ENCODE assay signal across 25 cellular contexts in the genomic region with DNA sequence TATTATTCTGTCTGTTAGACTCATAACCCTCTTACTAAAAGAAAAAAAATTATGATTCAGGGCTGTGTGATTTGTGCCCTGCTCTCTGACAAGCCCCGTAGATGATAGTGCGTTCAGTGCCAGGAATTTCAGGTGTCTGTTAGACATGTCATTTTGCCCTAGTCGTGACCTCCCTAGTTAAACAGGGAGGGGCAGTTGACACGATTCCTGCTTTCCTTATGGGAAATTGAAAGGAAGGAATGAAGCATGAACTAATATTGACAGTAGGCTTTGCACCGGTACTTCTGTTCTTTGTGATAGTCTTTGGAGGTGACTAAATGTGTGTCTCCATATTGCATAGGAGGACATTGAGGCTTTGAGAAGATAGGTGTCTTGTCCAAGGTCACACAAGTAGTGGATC. TPM values are rescaled to one million over a fixed set of nuclear protein-coding genes. Genes with fewer than 3 reads are reported as not detected.
DNase-seq lines count a peak whose midpoint lies in the region; ATAC-seq and TF ChIP-seq lines count a peak whose summit lies in the region.
"Had no signal": no experiment of that assay in that cellular context is flagged by ENCODE, and none has a peak within 500 bp of the region (broad histone marks: within the 10 kb centered on the region; RNA-seq: fewer than 3 reads in every experiment).

No MANE protein-coding gene starts in this region.

- DNase-seq in MM.1S (no peak), colonic mucosa (peak; percentile 61), right lobe of liver (peak in 2 of 3 donors; percentile 35 to 65), transverse colon (peak; percentile 41), inferior parietal cortex (ENCODE audit: extremely low spot score) (no peak), H7 (no peak), NCI-H1092 (lab: John Stamatoyannopoulos, UW) (no peak)
- DNase-seq: activated CD4-positive, CD25-positive, alpha-beta regulatory T cell; activated naive CD8-positive, alpha-beta T cell treated with anti-CD3 and anti-CD28 coated beads, Interleukin-2, amount 50 U/mL, for 24 hours; activated T-cell treated with anti-CD3 and anti-CD28 coated beads, Interleukin-2, amount 50 U/mL, for 48 hours; BE2C; caudate nucleus; CD8-positive, alpha-beta memory T cell; cortex of kidney; DMS153; foreskin keratinocyte; heart left ventricle; NCI-H1436 treated with DMSO at 0.1 percent for 48 hours; NCI-H446 treated with DMSO at 0.1 percent for 48 hours; OCI-M1; ovary; stimulated activated naive CD4-positive, alpha-beta T cell treated with Interleukin-2 at 50 U/mL for 16 hours; uterus had no signal

- H3K9me3 ChIP-seq in MM.1S (replicated peaks; ENCODE audit: insufficient read depth, low read length), result no peaks in the 10 kb centered on the region
- H3K9me3 ChIP-seq in colonic mucosa, result no peaks in the 10 kb centered on the region
- no peaks in the 10 kb centered on the region for H3K9me3 ChIP-seq in right lobe of liver
- no peaks in the 10 kb centered on the region for H3K9me3 ChIP-seq in transverse colon
- H3K9me3 ChIP-seq: BE2C, esophagus muscularis mucosa, heart left ventricle, ovary, uterus had no signal

- peaks cover 35% of the 10 kb centered on the region for H3K4me1 ChIP-seq in MM.1S (ENCODE audit: low read length)
- peaks cover 4% of the 10 kb centered on the region for H3K4me1 ChIP-seq in colonic mucosa
- H3K4me1 ChIP-seq in right lobe of liver, result peaks cover 0 to 34% (median 10%) of the 10 kb centered on the region in 4 donors
- peaks cover 0 to 5% (median 0%) of the 10 kb centered on the region in 4 donors for H3K4me1 ChIP-seq in transverse colon
- H3K4me1 ChIP-seq: BE2C had no signal

- H3K9ac ChIP-seq in MM.1S (ENCODE audit: low read length), result no peak overlapping the region
- H3K9ac ChIP-seq in colonic mucosa (ENCODE audit: low read depth in 2 of 2, low read length in 2 of 2), result no peak overlapping the region

- peaks cover 74% of the 10 kb centered on the region for H3K79me2 ChIP-seq in MM.1S (ENCODE audit: low read length)

- ATAC-seq in right lobe of liver, result peak; percentile 79 to 86 (median 86)
- ATAC-seq: activated naive CD8-positive, alpha-beta T cell treated with anti-CD3 and anti-CD28 coated beads, Interleukin-2, amount 50 U/mL, for 24 hours; foreskin keratinocyte had no signal

- no peak for TF ChIP-seq EP300 in transverse colon (IDR thresholded peaks at IDR 0.05; ENCODE audit: low read depth)

- peaks cover 11% of the 10 kb centered on the region for H3K36me3 ChIP-seq in MM.1S (replicated peaks; ENCODE audit: insufficient read depth, low read length)
- no peaks in the 10 kb centered on the region for H3K36me3 ChIP-seq in colonic mucosa
- H3K36me3 ChIP-seq in right lobe of liver, result peaks cover 0 to 17% (median 2%) of the 10 kb centered on the region in 4 donors
- H3K36me3 ChIP-seq in transverse colon, result peaks cover 0 to 49% (median 21%) of the 10 kb centered on the region in 4 donors
- H3K36me3 ChIP-seq in H7 (replicated peaks; ENCODE audit: control insufficient read depth, insufficient read depth, low read length), result peaks cover 28% of the 10 kb centered on the region
- H3K36me3 ChIP-seq: ovary, uterus had no signal

- no peak overlapping the region for H2AFZ ChIP-seq in MM.1S (ENCODE audit: low read length)

- H3K9me2 ChIP-seq in MM.1S (replicated peaks; ENCODE audit: insufficient read depth, low read length), result no peaks in the 10 kb centered on the region

- intact Hi-C loops in colonic mucosa (cut with DNase I) (loop anchor here (5.0 kb wide), 1 partner anchor 107 kb away; a partner anchor contains a TSS), right lobe of liver (cut with DNase I) (loop anchor here (5.0 to 10.0 kb wide), 2 partner anchors 105 to 107 kb away; a partner anchor contains a TSS), transverse colon (cut with DNase I; ENCODE audit: low total_unique reads) (loop anchor here (2.0 to 5.0 kb wide), 2 partner anchors 107 to 157 kb away; a partner anchor contains a TSS)

- H3F3A ChIP-seq in MM.1S (ENCODE audit: insufficient read depth, low read length), result peaks cover 5% of the 10 kb centered on the region

- TF ChIP-seq POLR2A in right lobe of liver (IDR thresholded peaks at IDR 0.05) (no peak), transverse colon (IDR thresholded peaks at IDR 0.05) (no peak)

- 31% methylated on average over 5 of the region's 5 CpGs for WGBS in right lobe of liver (ENCODE audit: insufficient coverage, low coverage, low lambda C conversion rate, missing lambda C conversion rate)
- 33 to 51% methylated on average over 4 to 5 of the region's 5 CpGs for WGBS in transverse colon (ENCODE audit: low coverage in 1 of 2), 2 donors

- H3K27ac ChIP-seq in MM.1S (ENCODE audit: low read length), result peak overlapping the region; percentile 70; the same call in 1 of the 2 replicates
- no peak overlapping the region for H3K27ac ChIP-seq in colonic mucosa
- H3K27ac ChIP-seq in right lobe of liver, result peak overlapping the region in 2 of 3 donors; percentile 48 to 61
- H3K27ac ChIP-seq in transverse colon, result no peak overlapping the region
- H3K27ac ChIP-seq: esophagus muscularis mucosa, foreskin keratinocyte, ovary, SK-N-MC, uterus had no signal

- H4K20me1 ChIP-seq in MM.1S (ENCODE audit: insufficient read depth, low read length), result no peaks in the 10 kb centered on the region

- in situ Hi-C loops in transverse colon (cut with MboI; ENCODE audit: low pct_ligation_motif_present in 1 of 4, low pct_unique_long_range_greater_than_20kb in 1 of 4, low sequenced_read_pairs in 3 of 4), result loop anchor here (5.0 to 25.0 kb wide), 6 partner anchors 102 to 352 kb away; a partner anchor contains a TSS

- no peak overlapping the region for H3K4me2 ChIP-seq in MM.1S (ENCODE audit: low read depth, low read length)

- no peak for TF ChIP-seq CTCF in MM.1S (IDR thresholded peaks at IDR 0.05; ENCODE audit: low read length)
- TF ChIP-seq CTCF in colonic mucosa (IDR thresholded peaks at IDR 0.05), result no peak
- no peak for TF ChIP-seq CTCF in right lobe of liver (IDR thresholded peaks at IDR 0.05)
- TF ChIP-seq CTCF in transverse colon (IDR thresholded peaks at IDR 0.05), result no peak

- no peaks in the 10 kb centered on the region for H3K27me3 ChIP-seq in MM.1S (replicated peaks; ENCODE audit: insufficient read depth, low read length)
- no peaks in the 10 kb centered on the region for H3K27me3 ChIP-seq in colonic mucosa
- no peaks in the 10 kb centered on the region for H3K27me3 ChIP-seq in right lobe of liver
- H3K27me3 ChIP-seq in transverse colon, result no peaks in the 10 kb centered on the region
- H3K27me3 ChIP-seq in H7 (ENCODE audit: control insufficient read depth, insufficient read depth, low read length), result no peaks in the 10 kb centered on the region
- H3K27me3 ChIP-seq: BE2C, esophagus muscularis mucosa, foreskin keratinocyte, heart left ventricle, ovary, uterus had no signal

- H3K4me3 ChIP-seq in MM.1S (ENCODE audit: low read length) (no peak overlapping the region), colonic mucosa (no peak overlapping the region), right lobe of liver (no peak overlapping the region), transverse colon (no peak overlapping the region), H7 (ENCODE audit: insufficient read depth, low read depth, low read length) (no peak overlapping the region)
- H3K4me3 ChIP-seq: esophagus muscularis mucosa, heart left ventricle, ovary, SK-N-MC, uterus had no signal

RNA-seq across cellular contexts. Expression of a gene that starts 26.3 kb away (rescaled TPM):
- total RNA-seq in colonic mucosa, result 10 to 100 TPM; 22.7 to 42.5 TPM
- 100 to 1,000 TPM in 1 of 6 experiments, 10 to 100 TPM in 5; 25.0 to 153 (median 37.9) TPM for total RNA-seq in right lobe of liver
- 10 to 100 TPM; 16.5 to 35.9 (median 21.0) TPM for total RNA-seq in transverse colon
- total RNA-seq in H7 (2014; rRNA removed; shearing (Covaris generic)), result 12.7 and 22.5 TPM in 2 replicates

RNA-seq across cellular contexts. Expression of a gene that starts 26.6 kb away (rescaled TPM):
- total RNA-seq in colonic mucosa (10 to 100 TPM; 10.2 to 23.0 TPM), right lobe of liver (10 to 100 TPM in 4 of 6 experiments, 1 to 10 TPM in 2; 8.6 to 14.3 (median 11.3) TPM), transverse colon (10 to 100 TPM in 2 of 4 donors, 1 to 10 TPM in 2; 4.5 to 19.5 (median 9.4) TPM)
- total RNA-seq in H7 (2014; rRNA removed; shearing (Covaris generic)), result 52.9 and 53.5 TPM in 2 replicates

Comparison
In these comparisons a context has a peak if more than half of its experiments do, and no peak if none do; other contexts are left out.
1. DNase-seq: peak in colonic mucosa (single experiment), right lobe of liver (2 of 3) and transverse colon (single experiment); none in MM.1S (single experiment), inferior parietal cortex (single experiment), H7 (single experiment) and NCI-H1092 (single experiment).
2. H3K27ac ChIP-seq: peak in MM.1S (single experiment) and right lobe of liver (2 of 3); none in colonic mucosa (single experiment) and transverse colon (0 of 4).